In genomic region chr3:58526124-58526957, GRCh38 we compare ENCODE assay signal across 10 cellular contexts. TPM values are rescaled to one million over a fixed set of nuclear protein-coding genes. Genes with fewer than 3 reads are reported as not detected.
A peak's percentile ranks its signal among the peaks of the same experiment; 100 is the strongest.
DNase-seq lines count a peak whose midpoint lies in the region; TF ChIP-seq lines count a peak whose summit lies in the region.
"Had no signal": no experiment of that assay in that cellular context is flagged by ENCODE, and none has a peak within 500 bp of the region (broad histone marks: within the 10 kb centered on the region; RNA-seq: fewer than 3 reads in every experiment).

No MANE protein-coding gene starts in this region.

- no peak overlapping the region for H3K9ac ChIP-seq in mammary epithelial cell (ENCODE audit: insufficient read depth, low read length)
- H3K9ac ChIP-seq: KMS-11 had no signal

- 73% methylated on average over 12 of the region's 12 CpGs for WGBS in mammary epithelial cell (ENCODE audit: low coverage, missing lambda C conversion rate)

- H2AFZ ChIP-seq in mammary epithelial cell (ENCODE audit: low read depth, low read length) = no peak overlapping the region

- no peak overlapping the region for H3K4me3 ChIP-seq in mammary epithelial cell (replicated peaks in 1 of 3; ENCODE audit: insufficient read depth in 1 of 3, low read depth in 2 of 3, low read length in 3 of 3)

- no peak overlapping the region for H3K27ac ChIP-seq in mammary epithelial cell (ENCODE audit: insufficient read depth, low read depth, low read length)
- H3K27ac ChIP-seq: KMS-11 had no signal

- in situ Hi-C loops in mammary epithelial cell (cut with MboI; ENCODE audit: low sequenced_read_pairs in 2 of 2) = no loop called here

- BruUV-seq in mammary epithelial cell (replicated peaks; lab: Mats Ljungman, UMichigan) = no TSS peak

- no peak for TF ChIP-seq CTCF in mammary epithelial cell (conservative IDR thresholded peaks at IDR 0.05 in 1 of 2, IDR thresholded peaks at IDR 0.05 in 1 of 2; ENCODE audit: extremely low read depth in 1 of 2, insufficient read depth in 1 of 2, low read depth in 1 of 2, low read length in 2 of 2)

- CTCF ChIA-PET in mammary epithelial cell (lab: Charles Lee; ENCODE audit: low non-redundant PET) = interaction anchor here (0.6 kb wide), 1 partner anchor 90 kb away, joined by 3 read pairs; no protein-coding TSS in a partner anchor

- peak; percentile 92 for DNase-seq in EH (ENCODE audit: low read depth)
- DNase-seq in MV-4-11 (lab: John Stamatoyannopoulos, UW) = peak; percentile 89
- DNase-seq in mammary epithelial cell = peak; percentile 92
- DNase-seq in lung microvascular endothelial cell (ENCODE audit: low read depth in 2 of 2) = peak; percentile 32 to 89
- no peak for DNase-seq in NCI-H1105 treated with DMSO at 0.1 percent for 48 hours (lab: John Stamatoyannopoulos, UW)
- DNase-seq in NCI-H1048 (lab: John Stamatoyannopoulos, UW) = no peak
- no peak for DNase-seq in putamen (ENCODE audit: low spot score)
- DNase-seq in OCI-M2 (lab: John Stamatoyannopoulos, UW; ENCODE audit: unreplicated experiment) = no peak
- DNase-seq: activated CD8-positive, alpha-beta memory T cell treated with anti-CD3 and anti-CD28 coated beads, Interleukin-2, amount 50 U/mL, for 4 hours had no signal

- no peak overlapping the region for H3K4me2 ChIP-seq in mammary epithelial cell (ENCODE audit: insufficient read depth, low read depth, low read length)
- H3K4me2 ChIP-seq: KMS-11 had no signal

- H4K20me1 ChIP-seq in mammary epithelial cell (ENCODE audit: insufficient read depth, low read length) = no peaks in the 10 kb centered on the region

- peaks cover 26% of the 10 kb centered on the region for H3K4me1 ChIP-seq in mammary epithelial cell (ENCODE audit: insufficient read depth, low read length)

- H3K79me2 ChIP-seq in mammary epithelial cell (ENCODE audit: insufficient read depth, low read length) = no peaks in the 10 kb centered on the region

- dilution Hi-C loops in mammary epithelial cell (cut with HindIII; ENCODE audit: low sequenced_read_pairs) = loop anchor here (5.0 kb wide), 1 partner anchor 34 kb away; the partner anchor contains the start of gene KCTD6

- intact Hi-C loops in mammary epithelial cell (cut with micrococcal nuclease) = loop anchor here (1.0 to 5.0 kb wide), 3 partner anchors 34 to 194 kb away; partner anchors contain the start of genes KCTD6 and PXK

- no peaks in the 10 kb centered on the region for H3K9me3 ChIP-seq in mammary epithelial cell (replicated peaks; ENCODE audit: insufficient read depth, low read length)

- H3K36me3 ChIP-seq in mammary epithelial cell (ENCODE audit: insufficient read depth, low read length) = no peaks in the 10 kb centered on the region

- H3K27me3 ChIP-seq in mammary epithelial cell (ENCODE audit: insufficient read depth, low read length) = no peaks in the 10 kb centered on the region

RNA-seq across cellular contexts. Expression of gene ACOX2, which starts 10.6 kb away (rescaled TPM):
- total RNA-seq in mammary epithelial cell = 1 to 10 TPM in 1 of 2 donors, not detected in 1; 1.0 TPM
- 0.74 TPM for polyA plus RNA-seq in mammary epithelial cell
- 8.9 TPM for polyA minus RNA-seq in mammary epithelial cell
- total RNA-seq in lung microvascular endothelial cell = 0.44 and 0.60 TPM in 2 replicates

RNA-seq across cellular contexts. Expression of gene KCTD6, which starts 34.4 kb away (rescaled TPM):
- total RNA-seq in mammary epithelial cell (1 to 10 TPM; 2.7 to 5.6 TPM), lung microvascular endothelial cell (3.5 and 6.7 TPM in 2 replicates)
- 4.5 TPM for polyA plus RNA-seq in mammary epithelial cell
- polyA minus RNA-seq in mammary epithelial cell = 6.4 TPM

RNA-seq across cellular contexts. Expression of gene FAM107A, which starts 50.9 kb away (rescaled TPM):
- total RNA-seq in mammary epithelial cell (under 1 TPM in 1 of 2 donors, not detected in 1; under 0.01 TPM), lung microvascular endothelial cell (0.20 and 2.2 TPM in 2 replicates)
- not detected for polyA plus RNA-seq in mammary epithelial cell
- polyA minus RNA-seq in mammary epithelial cell = not detected

Comparison
In these comparisons a context has a peak if more than half of its experiments do, and no peak if none do; other contexts are left out.
1. DNase-seq: peak in EH (single experiment), MV-4-11 (single experiment), mammary epithelial cell (single experiment) and lung microvascular endothelial cell (2 of 2); none in NCI-H1105 treated with DMSO at 0.1 percent for 48 hours (single experiment), NCI-H1048 (single experiment), putamen (single experiment) and OCI-M2 (single experiment).